In genomic region chr10:36880898-36881297, GRCh38 we compare ENCODE assay signal across 9 cellular contexts.
DNase-seq lines count a peak whose midpoint lies in the region; ATAC-seq and TF ChIP-seq lines count a peak whose summit lies in the region.
"Had no signal": no experiment of that assay in that cellular context is flagged by ENCODE, and none has a peak within 500 bp of the region (broad histone marks: within the 10 kb centered on the region; RNA-seq: fewer than 3 reads in every experiment).

No MANE protein-coding gene starts in this region.

- TF ChIP-seq POLR2A in erythroblast (IDR thresholded peaks at IDR 0.05; ENCODE audit: low read length), result no peak

- DNase-seq in NCI-H2171 treated with DMSO at 0.1 percent for 48 hours (lab: John Stamatoyannopoulos, UW) (peak; percentile 13), NCI-H2171 (lab: John Stamatoyannopoulos, UW) (no peak), NCI-H1694 treated with DMSO at 0.1 percent for 48 hours (lab: John Stamatoyannopoulos, UW) (peak; percentile 47), erythroblast (lab: John Stamatoyannopoulos, UW) (peak; percentile 3 to 9), smooth muscle cell of the brain vasculature (ENCODE audit: low read depth, low spot score) (peak; percentile 4), 8988T (no peak)
- DNase-seq: anterior cingulate cortex had no signal

- no peak for ATAC-seq in HG02763 (IDR thresholded peaks at IDR 0.05; ENCODE audit: unreplicated experiment)
- no peak for ATAC-seq in HG03108 (IDR thresholded peaks at IDR 0.05; ENCODE audit: unreplicated experiment)

Comparison
In these comparisons a context has a peak if more than half of its experiments do, and no peak if none do; other contexts are left out.
1. DNase-seq: peak in NCI-H2171 treated with DMSO at 0.1 percent for 48 hours (single experiment), NCI-H1694 treated with DMSO at 0.1 percent for 48 hours (single experiment), erythroblast (2 of 2) and smooth muscle cell of the brain vasculature (single experiment); none in NCI-H2171 (single experiment) and 8988T (single experiment).